Comparison of ENCODE assay signal across 17 cellular contexts in genomic region chr10:33109788-33110469, GRCh38.
DNase-seq lines count a peak whose midpoint lies in the region; ATAC-seq and TF ChIP-seq lines count a peak whose summit lies in the region.
"Had no signal": no experiment of that assay in that cellular context is flagged by ENCODE, and none has a peak within 500 bp of the region (broad histone marks: within the 10 kb centered on the region; RNA-seq: fewer than 3 reads in every experiment).

No MANE protein-coding gene starts in this region.

- H3K4me3 ChIP-seq in CD8-positive, alpha-beta memory T cell (ENCODE audit: low read length), result no peak overlapping the region
- no peak overlapping the region for H3K4me3 ChIP-seq in lower lobe of right lung
- H3K4me3 ChIP-seq: adrenal gland, tibial nerve had no signal

- H3K4me1 ChIP-seq in CD8-positive, alpha-beta memory T cell (ENCODE audit: insufficient read depth, low read length), result peaks cover 66% of the 10 kb centered on the region
- peaks cover 20% of the 10 kb centered on the region for H3K4me1 ChIP-seq in lower lobe of right lung
- H3K4me1 ChIP-seq: tibial nerve had no signal

- H3K27ac ChIP-seq in CD8-positive, alpha-beta memory T cell (ENCODE audit: low read depth, low read length), result peak overlapping the region; percentile 48
- H3K27ac ChIP-seq in lower lobe of right lung, result no peak overlapping the region
- H3K27ac ChIP-seq: adrenal gland, RWPE1, tibial nerve had no signal

- POLR2A ChIA-PET in CD8-positive, alpha-beta memory T cell (lab: Charles Lee), result interaction anchor here (0.6 to 1.3 kb wide), 5 partner anchors 10 to 732 kb away, joined by 3 to 4 read pairs (median 3); no protein-coding TSS in a partner anchor

- no peaks in the 10 kb centered on the region for H3K9me3 ChIP-seq in CD8-positive, alpha-beta memory T cell (ENCODE audit: low read length)
- H3K9me3 ChIP-seq in lower lobe of right lung, result no peaks in the 10 kb centered on the region
- H3K9me3 ChIP-seq: adrenal gland, tibial nerve had no signal

- H3K9me3 Mint-ChIP-seq in CD8-positive, alpha-beta memory T cell, result no peaks in the 10 kb centered on the region
- H3K9me3 Mint-ChIP-seq in T-helper 1 cell treated with Interleukin-12 subunit alpha and Interleukin-12 subunit beta and Interleukin-4 antibody, amounts not matched to agents 30 μg/mL and 1 μg/mL, for 36 hours, result peaks cover 5% of the 10 kb centered on the region

- H3K36me3 Mint-ChIP-seq in CD8-positive, alpha-beta memory T cell, result peaks cover 0 to 2% (median 0%) of the 10 kb centered on the region in 3 donors
- H3K36me3 Mint-ChIP-seq in T-helper 1 cell treated with Interleukin-12 subunit alpha and Interleukin-12 subunit beta and Interleukin-4 antibody, amounts not matched to agents 30 μg/mL and 1 μg/mL, for 36 hours (ENCODE audit: low read depth), result no peaks in the 10 kb centered on the region

- H3K27me3 ChIP-seq in CD8-positive, alpha-beta memory T cell (ENCODE audit: insufficient read depth, low read length, poor library complexity, severe bottlenecking), result no peaks in the 10 kb centered on the region
- H3K27me3 ChIP-seq in lower lobe of right lung (ENCODE audit: low read depth), result no peaks in the 10 kb centered on the region
- H3K27me3 ChIP-seq: adrenal gland, tibial nerve had no signal

- H3K4me3 Mint-ChIP-seq in CD8-positive, alpha-beta memory T cell, result peak overlapping the region; percentile 28 to 81 (median 71)
- H3K4me3 Mint-ChIP-seq in T-helper 1 cell treated with Interleukin-12 subunit alpha and Interleukin-12 subunit beta and Interleukin-4 antibody, amounts not matched to agents 30 μg/mL and 1 μg/mL, for 36 hours, result no peak overlapping the region

- CTCF ChIA-PET in CD8-positive, alpha-beta memory T cell (lab: Charles Lee), result interaction anchor here (0.7 to 1.7 kb wide), 6 partner anchors 15 to 91 kb away, joined by 3 to 9 read pairs (median 4); no protein-coding TSS in a partner anchor

- ATAC-seq in lower lobe of right lung, result peak; percentile 44 to 51
- ATAC-seq: activated CD4-positive, CD25-positive, alpha-beta regulatory T cell treated with anti-CD3 and anti-CD28 coated beads, Interleukin-2, amount 50 U/mL, for 24 hours had no signal

- H3K27me3 Mint-ChIP-seq in CD8-positive, alpha-beta memory T cell, result peaks cover 0 to 3% of the 10 kb centered on the region in 2 donors
- H3K27me3 Mint-ChIP-seq in T-helper 1 cell treated with Interleukin-12 subunit alpha and Interleukin-12 subunit beta and Interleukin-4 antibody, amounts not matched to agents 30 μg/mL and 1 μg/mL, for 36 hours (ENCODE audit: low read depth), result peaks cover 4% of the 10 kb centered on the region

- DNase-seq in CD1c-positive myeloid dendritic cell (ENCODE audit: extremely low spot score), result peak; percentile 22
- peak in 2 of 5 donors; percentile 8 to 59 for DNase-seq in CD8-positive, alpha-beta memory T cell
- no peak for DNase-seq in lower lobe of right lung
- no peak for DNase-seq in cerebellar cortex (ENCODE audit: low spot score)
- DNase-seq in AG08395 (ENCODE audit: low spot score), result no peak
- no peak for DNase-seq in activated CD4-positive, CD25-positive, alpha-beta regulatory T cell (lab: John Stamatoyannopoulos, UW)
- DNase-seq: adrenal gland, cerebellar nuclear complex, left cardiac atrium, NCI-H1092, NCI-H69, posterior cingulate gyrus, small intestine had no signal

- H3K27ac Mint-ChIP-seq in CD8-positive, alpha-beta memory T cell, result peak overlapping the region; percentile 79 to 98 (median 94)
- peak overlapping the region; percentile 23 for H3K27ac Mint-ChIP-seq in T-helper 1 cell treated with Interleukin-12 subunit alpha and Interleukin-12 subunit beta and Interleukin-4 antibody, amounts not matched to agents 30 μg/mL and 1 μg/mL, for 36 hours

- intact Hi-C loops in lower lobe of right lung (cut with DNase I), result no loop called here

- H3K36me3 ChIP-seq in CD8-positive, alpha-beta memory T cell (ENCODE audit: insufficient read depth, low read length), result no peaks in the 10 kb centered on the region
- no peaks in the 10 kb centered on the region for H3K36me3 ChIP-seq in lower lobe of right lung
- H3K36me3 ChIP-seq: adrenal gland, tibial nerve had no signal

- H3K4me1 Mint-ChIP-seq in CD8-positive, alpha-beta memory T cell, result peaks cover 80 to 88% (median 84%) of the 10 kb centered on the region in 3 donors
- peaks cover 16% of the 10 kb centered on the region for H3K4me1 Mint-ChIP-seq in T-helper 1 cell treated with Interleukin-12 subunit alpha and Interleukin-12 subunit beta and Interleukin-4 antibody, amounts not matched to agents 30 μg/mL and 1 μg/mL, for 36 hours (ENCODE audit: low read depth)

- TF ChIP-seq CTCF in lower lobe of right lung (IDR thresholded peaks at IDR 0.05), result no peak
